ENCODE assay signal across 8 cellular contexts in the genomic region with DNA sequence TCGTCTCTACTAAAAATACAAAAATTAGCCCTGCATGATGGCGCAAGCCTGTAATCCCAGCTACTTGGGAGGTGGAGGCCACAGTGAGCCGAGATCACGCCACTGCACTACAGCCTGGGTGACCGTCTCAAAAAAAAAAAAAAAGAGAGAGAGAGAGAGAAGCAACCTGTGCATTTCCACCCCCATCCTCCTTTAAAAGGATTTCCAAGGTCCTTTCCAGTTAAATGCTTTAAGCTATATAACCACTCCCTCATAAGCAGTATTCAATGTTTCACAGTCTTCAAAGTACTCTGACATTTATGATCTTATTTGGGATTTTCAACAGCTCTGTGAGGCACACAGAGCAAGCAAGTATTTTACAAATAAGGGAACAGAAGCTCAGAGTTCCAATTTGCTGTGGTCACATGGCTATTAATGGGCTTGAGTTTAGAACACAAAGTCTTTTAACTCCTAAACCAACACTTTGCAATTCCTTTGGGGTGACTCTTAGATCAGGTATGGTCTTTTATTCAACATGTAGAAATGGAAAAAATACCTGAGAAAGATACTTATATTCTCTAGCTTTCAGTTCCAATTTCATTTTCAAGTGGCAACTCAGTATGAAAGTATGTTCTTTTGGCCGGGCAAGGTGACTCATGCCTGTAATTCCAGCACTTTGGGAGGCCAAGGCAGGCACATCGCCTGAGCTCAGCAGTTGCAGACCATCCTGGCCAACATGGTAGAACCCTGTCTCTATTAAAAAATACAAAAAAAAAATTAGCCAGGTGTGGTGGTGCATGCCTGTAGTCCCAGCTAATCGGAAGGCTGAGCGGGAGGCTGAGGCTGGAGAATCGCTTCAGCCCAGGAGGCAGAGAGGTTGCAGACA. TPM values are rescaled to one million over a fixed set of nuclear protein-coding genes. Genes with fewer than 3 reads are reported as not detected.
A peak's percentile ranks its signal among the peaks of the same experiment; 100 is the strongest.
DNase-seq lines count a peak whose midpoint lies in the region; ATAC-seq and TF ChIP-seq lines count a peak whose summit lies in the region.

No MANE protein-coding gene starts in this region.

- TF ChIP-seq CTCF in RWPE2 (IDR thresholded peaks at IDR 0.05; ENCODE audit: poor library complexity, severe bottlenecking) = no peak
- no peak for TF ChIP-seq CTCF in ovary (IDR thresholded peaks at IDR 0.05)
- no peak for TF ChIP-seq CTCF in lower leg skin (IDR thresholded peaks at IDR 0.05)

- no peak overlapping the region for H3K9ac ChIP-seq in duodenal mucosa (ENCODE audit: low read depth in 1 of 2, low read length in 2 of 2)

- DNase-seq in A172 (ENCODE audit: low spot score) (peak; percentile 76), RWPE2 (ENCODE audit: low spot score) (peak; percentile 78), ovary (no peak), NCI-H1417 treated with DMSO at 0.1 percent for 48 hours (lab: John Stamatoyannopoulos, UW) (no peak), lower leg skin (ENCODE audit: low spot score in 2 of 2) (no peak), NK-92 (lab: John Stamatoyannopoulos, UW; ENCODE audit: unreplicated experiment) (no peak)

- H3K4me1 ChIP-seq in RWPE2 (ENCODE audit: insufficient read depth, poor library complexity, severe bottlenecking) (peaks cover 35% of the 10 kb centered on the region), duodenal mucosa (ENCODE audit: control insufficient read depth in 1 of 2, insufficient read depth in 2 of 2, low read length in 2 of 2) (peaks cover 0 to 12% of the 10 kb centered on the region in 2 donors), ovary (ENCODE audit: insufficient read depth) (peaks cover 5% of the 10 kb centered on the region)

- TF ChIP-seq POLR2A in ovary (IDR thresholded peaks at IDR 0.05) (no peak), lower leg skin (IDR thresholded peaks at IDR 0.05) (no peak)

- H3K27ac ChIP-seq in RWPE2 (ENCODE audit: poor library complexity, severe bottlenecking) = peak overlapping the region; percentile 100
- H3K27ac ChIP-seq in duodenal mucosa (ENCODE audit: low read depth, low read length) = peak overlapping the region; percentile 32
- peak overlapping the region; percentile 8 to 14 for H3K27ac ChIP-seq in ovary

- 63 to 74% (median 67%) methylated on average over 10 of the region's 10 CpGs for WGBS in ovary, 3 donors
- WGBS in lower leg skin, 2 donors = 68 to 71% methylated on average over 10 of the region's 10 CpGs

- H3K9me3 ChIP-seq in RWPE2 (ENCODE audit: severe bottlenecking) = no peaks in the 10 kb centered on the region
- H3K9me3 ChIP-seq in duodenal mucosa (ENCODE audit: control insufficient read depth in 1 of 2, low read length in 2 of 2) = no peaks in the 10 kb centered on the region
- no peaks in the 10 kb centered on the region for H3K9me3 ChIP-seq in ovary

- ATAC-seq in GM21529 (IDR thresholded peaks at IDR 0.05; ENCODE audit: unreplicated experiment) (peak; percentile 85), RWPE2 (ENCODE audit: low read depth) (peak; percentile 94)

- intact Hi-C loops in ovary (cut with DNase I) (no loop called here), lower leg skin (cut with DNase I; ENCODE audit: low total_unique reads) (no loop called here)

- no peak for TF ChIP-seq EP300 in ovary (IDR thresholded peaks at IDR 0.05)

- no peaks in the 10 kb centered on the region for H3K27me3 ChIP-seq in RWPE2 (ENCODE audit: insufficient read depth, poor library complexity, severe bottlenecking)
- H3K27me3 ChIP-seq in duodenal mucosa (ENCODE audit: control insufficient read depth in 1 of 2, insufficient read depth in 2 of 2, low read length in 2 of 2) = no peaks in the 10 kb centered on the region
- H3K27me3 ChIP-seq in ovary = no peaks in the 10 kb centered on the region

- no peaks in the 10 kb centered on the region for H3K36me3 ChIP-seq in RWPE2 (ENCODE audit: low read depth)
- no peaks in the 10 kb centered on the region for H3K36me3 ChIP-seq in duodenal mucosa (ENCODE audit: control insufficient read depth in 1 of 2, insufficient read depth in 2 of 2, low read length in 2 of 2)
- no peaks in the 10 kb centered on the region for H3K36me3 ChIP-seq in ovary

- H3K4me3 ChIP-seq in RWPE2 (ENCODE audit: severe bottlenecking) = peak overlapping the region; percentile 18
- no peak overlapping the region for H3K4me3 ChIP-seq in duodenal mucosa (ENCODE audit: low read depth in 1 of 2, low read length in 2 of 2)
- no peak overlapping the region for H3K4me3 ChIP-seq in ovary
- no peak overlapping the region for H3K4me3 ChIP-seq in lower leg skin (ENCODE audit: low read depth, poor library complexity, severe bottlenecking)

RNA-seq across cellular contexts. Expression of gene SPOP, which starts 31.3 kb away (rescaled TPM):
- total RNA-seq in A172 (2014; rRNA removed; shearing (Covaris generic)) = 36.3 and 43.9 TPM in 2 replicates
- total RNA-seq in ovary (10 to 100 TPM; 47.9 to 87.3 (median 76.1) TPM), lower leg skin (10 to 100 TPM; 35.9 to 74.7 (median 47.3) TPM)
- 10 to 100 TPM; 44.5 to 75.4 TPM for polyA plus RNA-seq in ovary

Comparison
In these comparisons a context has a peak if more than half of its experiments do, and no peak if none do; other contexts are left out.
1. DNase-seq: peak in A172 (single experiment) and RWPE2 (single experiment); none in ovary (0 of 5), NCI-H1417 treated with DMSO at 0.1 percent for 48 hours (single experiment), lower leg skin (0 of 2) and NK-92 (single experiment).
2. H3K27ac ChIP-seq: peak in every context shown above with its lines; median percentile 100 in RWPE2; 32 in duodenal mucosa; 11 in ovary.